Comparison of ENCODE assay signal across 9 cellular contexts in the genomic region with DNA sequence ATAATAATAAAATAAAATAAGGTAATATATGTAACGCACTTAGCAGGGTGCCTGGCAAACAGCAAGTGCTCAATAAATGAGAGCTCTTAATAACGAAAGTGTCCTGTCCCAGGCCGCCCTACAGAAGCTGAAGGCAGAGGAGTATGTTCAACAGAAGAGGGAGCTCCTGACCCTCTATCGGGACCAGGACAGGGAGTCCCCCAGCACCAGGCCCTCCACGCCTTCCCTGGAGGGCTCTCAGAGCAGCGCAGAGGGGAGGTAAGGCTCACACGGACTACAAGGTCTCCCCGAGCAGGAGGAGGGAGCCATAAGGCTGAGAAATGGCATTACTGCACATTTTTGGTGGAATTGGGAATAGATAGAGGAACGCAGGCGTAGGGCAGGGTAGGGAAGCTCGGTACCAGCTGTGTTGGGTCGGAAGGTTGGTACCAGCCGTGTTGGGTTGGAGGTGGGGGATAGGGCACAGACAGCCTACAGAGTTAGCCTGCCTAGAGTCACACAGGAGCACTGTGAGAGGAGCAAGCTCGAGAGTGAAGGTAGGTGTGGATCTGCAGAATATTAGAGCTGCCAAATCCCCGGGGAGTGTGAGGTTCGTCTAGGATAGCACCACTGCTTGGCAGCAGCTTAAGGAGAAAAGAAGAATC. TPM values are rescaled to one million over a fixed set of nuclear protein-coding genes. Genes with fewer than 3 reads are reported as not detected.
DNase-seq lines count a peak whose midpoint lies in the region; ATAC-seq, FAIRE-seq and TF ChIP-seq lines count a peak whose summit lies in the region.
"Had no signal": no experiment of that assay in that cellular context is flagged by ENCODE, and none has a peak within 500 bp of the region (broad histone marks: within the 10 kb centered on the region; RNA-seq: fewer than 3 reads in every experiment).

No MANE protein-coding gene starts in this region.

- no peaks in the 10 kb centered on the region for H4K20me1 ChIP-seq in HepG2 (ENCODE audit: insufficient read depth, low read length)

- no peaks in the 10 kb centered on the region for H3K79me2 ChIP-seq in HepG2 (ENCODE audit: insufficient read depth, low read length)

- TF ChIP-seq RAD21 in HepG2 (CRISPR knock-in tag; IDR thresholded peaks at IDR 0.05): peak; percentile 80

- TSS peak; percentile 11 for BruUV-seq in HepG2 (replicated peaks; lab: Mats Ljungman, UMichigan)

- TF ChIP-seq EP300 in HepG2 (IDR thresholded peaks at IDR 0.05; ENCODE audit: low read depth in 2 of 2, low read length in 2 of 2) (no peak), HepG2 (CRISPR knock-in tag; IDR thresholded peaks at IDR 0.05; ENCODE audit: borderline replicate concordance) (no peak)

- H3K4me2 ChIP-seq in HepG2 (ENCODE audit: low read depth, low read length): no peak overlapping the region

- H3K4me1 ChIP-seq in breast epithelium (peaks cover 13 to 16% of the 10 kb centered on the region in 2 donors), HepG2 (ENCODE audit: insufficient read depth, low read length) (peaks cover 41% of the 10 kb centered on the region), aorta (ENCODE audit: control insufficient read depth in 1 of 2, insufficient read depth in 2 of 2, low read length in 2 of 2) (no peaks in the 10 kb centered on the region)

- CTCF ChIA-PET in HepG2 (lab: Yijun Ruan, JAX; ENCODE audit: low intra/inter-chr PET ratio, low total read pairs): interaction anchor here (1.1 kb wide), 1 partner anchor 41 kb away, joined by 4 read pairs; no protein-coding TSS in a partner anchor

- peak; percentile 30 for FAIRE-seq in HepG2 (lab: Jason Lieb, UNC)

- H3K9ac ChIP-seq in HepG2 (ENCODE audit: insufficient read depth, low read depth, low read length): no peak overlapping the region

- no peak overlapping the region for H2AFZ ChIP-seq in HepG2 (ENCODE audit: low read length)

- WGBS in HepG2 (ENCODE audit: low lambda C conversion rate): 84% methylated on average over 16 of the region's 16 CpGs
- WGBS in aorta, 2 donors: 54% methylated on average over 16 of the region's 16 CpGs

- H3K36me3 ChIP-seq in breast epithelium: peaks cover 13% of the 10 kb centered on the region
- H3K36me3 ChIP-seq in HepG2 (replicated peaks in 1 of 2; ENCODE audit: control insufficient read depth in 1 of 2, insufficient read depth in 2 of 2, low read length in 2 of 2): peaks cover 15 to 23% of the 10 kb centered on the region in 2 experiments; a peak in 4 of 5 replicates
- H3K36me3 ChIP-seq in aorta (ENCODE audit: control insufficient read depth in 1 of 2, insufficient read depth in 2 of 2, low read length in 1 of 2): no peaks in the 10 kb centered on the region
- peaks cover 64% of the 10 kb centered on the region for H3K36me3 ChIP-seq in MG63

- TF ChIP-seq CTCF in NB4 (IDR thresholded peaks at IDR 0.05; ENCODE audit: low read depth, low read length) (peak; percentile 22), breast epithelium (IDR thresholded peaks at IDR 0.05) (peak in 2 of 3 donors; percentile 5 to 39), HepG2 (CRISPR knock-in tag; IDR thresholded peaks at IDR 0.05) (peak; percentile 71)

- no peak overlapping the region for H3K4me3 ChIP-seq in NB4 (ENCODE audit: low read depth, low read length)
- H3K4me3 ChIP-seq in breast epithelium: peak overlapping the region in 1 of 3 donors; percentile 24
- H3K4me3 ChIP-seq in HepG2 (replicated peaks in 1 of 3; ENCODE audit: insufficient read depth in 1 of 3, low read depth in 2 of 3, low read length in 3 of 3): no peak overlapping the region
- no peak overlapping the region for H3K4me3 ChIP-seq in aorta (ENCODE audit: low read length in 2 of 2)
- H3K4me3 ChIP-seq in MG63: no peak overlapping the region

- DNase-seq in Daoy (ENCODE audit: low read depth): peak; percentile 58
- DNase-seq in NB4 (ENCODE audit: low read depth): peak; percentile 82
- no peak for DNase-seq in breast epithelium (ENCODE audit: low spot score in 2 of 2)
- peak; percentile 65 for DNase-seq in HepG2 (ENCODE audit: low spot score)
- DNase-seq in aorta: peak in 1 of 2 donors; percentile 52
- no peak for DNase-seq in MG63
- no peak for DNase-seq in NK-92 treated with Interleukin-12 subunit alpha and Interleukin-12 subunit beta, amount 100 ng/mL, for 24 hours (lab: John Stamatoyannopoulos, UW)

- intact Hi-C loops in breast epithelium (cut with DNase I; ENCODE audit: low total_unique reads): no loop called here
- intact Hi-C loops in HepG2 (cut with micrococcal nuclease; ENCODE audit: unreplicated experiment): loop anchor here (1.0 kb wide), 2 partner anchors 9 to 41 kb away; no protein-coding TSS in a partner anchor
- intact Hi-C loops in aorta (cut with DNase I): loop anchor here (5.0 kb wide), 2 partner anchors 141 to 211 kb away; no protein-coding TSS in a partner anchor

- H3K27me3 ChIP-seq in breast epithelium (no peaks in the 10 kb centered on the region), HepG2 (ENCODE audit: control insufficient read depth in 1 of 2, insufficient read depth in 2 of 2, low read length in 2 of 2) (no peaks in the 10 kb centered on the region), aorta (ENCODE audit: control insufficient read depth in 1 of 2, insufficient read depth in 2 of 2, low read length in 1 of 2) (no peaks in the 10 kb centered on the region), MG63 (no peaks in the 10 kb centered on the region)

- POLR2A ChIA-PET in HepG2 (lab: Yijun Ruan, JAX): interaction anchor here (1.0 to 4.2 kb wide), 13 partner anchors 9 to 139 kb away, joined by 3 to 82 read pairs (median 7); partner anchors contain the start of genes LTBR, SCNN1A and TNFRSF1A

- H3K9me3 ChIP-seq in breast epithelium (no peaks in the 10 kb centered on the region), HepG2 (ENCODE audit: low read length) (no peaks in the 10 kb centered on the region), aorta (ENCODE audit: control insufficient read depth, low read length) (no peaks in the 10 kb centered on the region), MG63 (no peaks in the 10 kb centered on the region)

- TF ChIP-seq POLR2A in NB4 (IDR thresholded peaks at IDR 0.05; ENCODE audit: extremely low read depth, insufficient read length) (no peak), breast epithelium (IDR thresholded peaks at IDR 0.05) (no peak), HepG2 (IDR thresholded peaks at IDR 0.05; ENCODE audit: insufficient read depth in 1 of 2, low read depth in 2 of 2, low read length in 2 of 2) (peak in 1 of 2 experiments; percentile 52; a peak in 1 of 4 replicates)

- H3K27ac ChIP-seq in breast epithelium (peak overlapping the region; percentile 56 to 82), HepG2 (ENCODE audit: extremely low read length, insufficient read depth, low read length) (peak overlapping the region; percentile 1), aorta (ENCODE audit: low read depth in 1 of 2, low read length in 2 of 2) (peak overlapping the region in 1 of 2 donors; percentile 11)

- in situ Hi-C loops in HepG2 (cut with HindIII; ENCODE audit: extremely low pct_ligation_motif_present, low pct_unique_long_range_greater_than_20kb): no loop called here

- peak; percentile 66 for ATAC-seq in HepG2
- peak; percentile 53 for ATAC-seq in aorta (ENCODE audit: low FRiP score)
- no peak for ATAC-seq in GM21447 (IDR thresholded peaks at IDR 0.05; ENCODE audit: unreplicated experiment)

RNA-seq across cellular contexts. Expression of gene TNFRSF1A, which starts 15.4 kb away (rescaled TPM):
- 111 and 125 TPM in 2 replicates for total RNA-seq in Daoy (2014; rRNA removed; shearing (Covaris generic))
- total RNA-seq in breast epithelium (100 to 1,000 TPM; 232 to 256 (median 238) TPM), HepG2 (2016; rRNA removed; fragmentation: Illumina TruSeq; extraction: Trizol) (21.9 and 41.5 TPM in 2 replicates), aorta (100 to 1,000 TPM; 190 to 236 TPM)
- total RNA-seq in HepG2 (2016; cell fraction: cytosol; rRNA removed; fragmentation: Illumina TruSeq; extraction: Trizol; ENCODE audit: low read depth): 16.3 and 18.0 TPM in 2 replicates
- 28.8 and 36.5 TPM in 2 replicates for total RNA-seq in HepG2 (2016; cell fraction: insoluble cytoplasmic fraction; rRNA removed; fragmentation: Illumina TruSeq; extraction: Trizol)
- 19.8 and 22.3 TPM in 2 replicates for total RNA-seq in HepG2 (2016; cell fraction: membrane; rRNA removed; fragmentation: Illumina TruSeq; extraction: Trizol)
- 36.8 and 40.7 TPM in 2 replicates for total RNA-seq in HepG2 (2016; cell fraction: nucleus; rRNA removed; fragmentation: Illumina TruSeq; extraction: Trizol)
- polyA plus RNA-seq in HepG2 (2011; rRNA removed) (41.4 and 61.2 TPM in 2 replicates), aorta (100 to 1,000 TPM in 1 of 2 donors, 10 to 100 TPM in 1; 36.9 to 112 TPM)
- polyA plus RNA-seq in HepG2 (2011; cell fraction: cytosol; rRNA removed): 53.0 and 53.4 TPM in 2 replicates
- polyA plus RNA-seq in HepG2 (2011; cell fraction: nucleus; rRNA removed): 67.2 and 67.4 TPM in 2 replicates
- 40.9 and 56.2 TPM in 2 replicates for polyA plus RNA-seq in HepG2 (2012)
- polyA plus RNA-seq in HepG2 (2016; cell fraction: cytosol; fragmentation: Illumina TruSeq; extraction: Trizol; ENCODE audit: low read depth): 5.2 and 6.8 TPM in 2 replicates
- 31.8 and 38.4 TPM in 2 replicates for polyA plus RNA-seq in HepG2 (2016; cell fraction: insoluble cytoplasmic fraction; fragmentation: Illumina TruSeq; extraction: Trizol; ENCODE audit: low read depth)
- 14.3 and 15.5 TPM in 2 replicates for polyA plus RNA-seq in HepG2 (2016; cell fraction: membrane; fragmentation: Illumina TruSeq; extraction: Trizol; ENCODE audit: low read depth)
- 75.7 and 99.5 TPM in 2 replicates for polyA plus RNA-seq in HepG2 (2016; cell fraction: nucleus; fragmentation: Illumina TruSeq; extraction: Trizol; ENCODE audit: insufficient read depth, low read depth)
- 88.8 and 131 TPM in 2 replicates for polyA minus RNA-seq in HepG2 (2011; rRNA and poly(A)+ RNA removed; ENCODE audit: low replicate concordance)
- polyA minus RNA-seq in HepG2 (2011; cell fraction: cytosol; rRNA and poly(A)+ RNA removed): 52.9 and 68.3 TPM in 2 replicates
- 54.3 and 80.4 TPM in 2 replicates for polyA minus RNA-seq in HepG2 (2011; cell fraction: nucleus; rRNA and poly(A)+ RNA removed)
- total RNA-seq in MG63 (2014; rRNA removed; shearing (Covaris generic); ENCODE audit: low replicate concordance): 181 and 208 TPM in 2 replicates

RNA-seq across cellular contexts. Expression of gene PLEKHG6, which starts 16.0 kb away (rescaled TPM):
- total RNA-seq in Daoy (2014; rRNA removed; shearing (Covaris generic)): 0.15 TPM in 1 of 2 replicates, not detected in the other
- total RNA-seq in breast epithelium: 10 to 100 TPM; 11.9 to 43.6 (median 42.4) TPM
- 13.1 and 18.9 TPM in 2 replicates for total RNA-seq in HepG2 (2016; rRNA removed; fragmentation: Illumina TruSeq; extraction: Trizol)
- 11.1 and 14.7 TPM in 2 replicates for total RNA-seq in HepG2 (2016; cell fraction: cytosol; rRNA removed; fragmentation: Illumina TruSeq; extraction: Trizol; ENCODE audit: low read depth)
- total RNA-seq in HepG2 (2016; cell fraction: insoluble cytoplasmic fraction; rRNA removed; fragmentation: Illumina TruSeq; extraction: Trizol): 15.0 and 16.9 TPM in 2 replicates
- 23.7 TPM in 2 replicates for total RNA-seq in HepG2 (2016; cell fraction: membrane; rRNA removed; fragmentation: Illumina TruSeq; extraction: Trizol)
- 15.6 and 19.7 TPM in 2 replicates for total RNA-seq in HepG2 (2016; cell fraction: nucleus; rRNA removed; fragmentation: Illumina TruSeq; extraction: Trizol)
- polyA plus RNA-seq in HepG2 (2011; rRNA removed): 17.0 and 26.8 TPM in 2 replicates
- polyA plus RNA-seq in HepG2 (2011; cell fraction: cytosol; rRNA removed): 12.8 and 29.8 TPM in 2 replicates
- polyA plus RNA-seq in HepG2 (2011; cell fraction: nucleus; rRNA removed): 20.1 and 50.9 TPM in 2 replicates
- 16.4 and 22.2 TPM in 2 replicates for polyA plus RNA-seq in HepG2 (2012)
- 16.0 and 16.1 TPM in 2 replicates for polyA plus RNA-seq in HepG2 (2016; cell fraction: cytosol; fragmentation: Illumina TruSeq; extraction: Trizol; ENCODE audit: low read depth)
- polyA plus RNA-seq in HepG2 (2016; cell fraction: insoluble cytoplasmic fraction; fragmentation: Illumina TruSeq; extraction: Trizol; ENCODE audit: low read depth): 15.2 and 21.6 TPM in 2 replicates
- 20.3 and 26.3 TPM in 2 replicates for polyA plus RNA-seq in HepG2 (2016; cell fraction: membrane; fragmentation: Illumina TruSeq; extraction: Trizol; ENCODE audit: low read depth)
- polyA plus RNA-seq in HepG2 (2016; cell fraction: nucleus; fragmentation: Illumina TruSeq; extraction: Trizol; ENCODE audit: insufficient read depth, low read depth): 28.0 and 30.9 TPM in 2 replicates
- 0.70 and 23.3 TPM in 2 replicates for polyA minus RNA-seq in HepG2 (2011; rRNA and poly(A)+ RNA removed; ENCODE audit: low replicate concordance)
- 8.8 and 12.8 TPM in 2 replicates for polyA minus RNA-seq in HepG2 (2011; cell fraction: cytosol; rRNA and poly(A)+ RNA removed)
- 13.3 and 16.5 TPM in 2 replicates for polyA minus RNA-seq in HepG2 (2011; cell fraction: nucleus; rRNA and poly(A)+ RNA removed)
- total RNA-seq in aorta: 1 to 10 TPM in 1 of 2 donors, under 1 TPM in 1; 0.88 to 1.5 TPM
- polyA plus RNA-seq in aorta: 10 to 100 TPM in 1 of 2 donors, under 1 TPM in 1; 0.15 to 90.3 TPM
- total RNA-seq in MG63 (2014; rRNA removed; shearing (Covaris generic); ENCODE audit: low replicate concordance): not detected in 2 replicates
- polyA plus RNA-seq: neural cell had no signal

RNA-seq across cellular contexts. Expression of gene SCNN1A, which starts 48.9 kb away (rescaled TPM):
- total RNA-seq in Daoy (2014; rRNA removed; shearing (Covaris generic)): 0.23 TPM in 1 of 2 replicates, not detected in the other
- total RNA-seq in breast epithelium (100 to 1,000 TPM in 1 of 3 donors, 10 to 100 TPM in 1, 1 to 10 TPM in 1; 1.3 to 175 (median 93.7) TPM), HepG2 (2016; rRNA removed; fragmentation: Illumina TruSeq; extraction: Trizol) (0.63 and 1.5 TPM in 2 replicates), aorta (1 to 10 TPM; 1.5 to 2.4 TPM)
- total RNA-seq in HepG2 (2016; cell fraction: cytosol; rRNA removed; fragmentation: Illumina TruSeq; extraction: Trizol; ENCODE audit: low read depth): 0.71 and 1.2 TPM in 2 replicates
- 0.71 and 1.6 TPM in 2 replicates for total RNA-seq in HepG2 (2016; cell fraction: insoluble cytoplasmic fraction; rRNA removed; fragmentation: Illumina TruSeq; extraction: Trizol)
- 0.72 and 0.87 TPM in 2 replicates for total RNA-seq in HepG2 (2016; cell fraction: membrane; rRNA removed; fragmentation: Illumina TruSeq; extraction: Trizol)
- 1.8 and 5.0 TPM in 2 replicates for total RNA-seq in HepG2 (2016; cell fraction: nucleus; rRNA removed; fragmentation: Illumina TruSeq; extraction: Trizol)
- polyA plus RNA-seq in HepG2 (2011; rRNA removed) (14.6 and 32.8 TPM in 2 replicates), aorta (1 to 10 TPM in 1 of 2 donors, under 1 TPM in 1; 0.61 to 1.5 TPM)
- polyA plus RNA-seq in HepG2 (2011; cell fraction: cytosol; rRNA removed): 6.1 and 12.5 TPM in 2 replicates
- polyA plus RNA-seq in HepG2 (2011; cell fraction: nucleus; rRNA removed): 24.9 and 39.4 TPM in 2 replicates
- 17.5 and 19.3 TPM in 2 replicates for polyA plus RNA-seq in HepG2 (2012)
- 0.22 and 0.41 TPM in 2 replicates for polyA plus RNA-seq in HepG2 (2016; cell fraction: cytosol; fragmentation: Illumina TruSeq; extraction: Trizol; ENCODE audit: low read depth)
- polyA plus RNA-seq in HepG2 (2016; cell fraction: insoluble cytoplasmic fraction; fragmentation: Illumina TruSeq; extraction: Trizol; ENCODE audit: low read depth): 1.0 and 1.6 TPM in 2 replicates
- polyA plus RNA-seq in HepG2 (2016; cell fraction: membrane; fragmentation: Illumina TruSeq; extraction: Trizol; ENCODE audit: low read depth): 0.66 and 1.1 TPM in 2 replicates
- polyA plus RNA-seq in HepG2 (2016; cell fraction: nucleus; fragmentation: Illumina TruSeq; extraction: Trizol; ENCODE audit: insufficient read depth, low read depth): 4.0 and 5.1 TPM in 2 replicates
- polyA minus RNA-seq in HepG2 (2011; rRNA and poly(A)+ RNA removed; ENCODE audit: low replicate concordance): 9.5 and 30.0 TPM in 2 replicates
- polyA minus RNA-seq in HepG2 (2011; cell fraction: cytosol; rRNA and poly(A)+ RNA removed): 5.9 and 14.3 TPM in 2 replicates
- polyA minus RNA-seq in HepG2 (2011; cell fraction: nucleus; rRNA and poly(A)+ RNA removed): 10.9 and 24.2 TPM in 2 replicates
- 0.07 and 0.66 TPM in 2 replicates for total RNA-seq in MG63 (2014; rRNA removed; shearing (Covaris generic); ENCODE audit: low replicate concordance)
- polyA plus RNA-seq: neural cell had no signal

RNA-seq across cellular contexts. Expression of gene LTBR, which starts 57.5 kb away (rescaled TPM):
- 29.8 and 49.0 TPM in 2 replicates for total RNA-seq in Daoy (2014; rRNA removed; shearing (Covaris generic))
- total RNA-seq in breast epithelium (100 to 1,000 TPM in 2 of 3 donors, 10 to 100 TPM in 1; 90.1 to 115 (median 108) TPM), HepG2 (2016; rRNA removed; fragmentation: Illumina TruSeq; extraction: Trizol) (12.1 and 34.8 TPM in 2 replicates), aorta (100 to 1,000 TPM in 1 of 2 donors, 10 to 100 TPM in 1; 83.1 to 103 TPM)
- total RNA-seq in HepG2 (2016; cell fraction: cytosol; rRNA removed; fragmentation: Illumina TruSeq; extraction: Trizol; ENCODE audit: low read depth): 24.4 and 24.5 TPM in 2 replicates
- total RNA-seq in HepG2 (2016; cell fraction: insoluble cytoplasmic fraction; rRNA removed; fragmentation: Illumina TruSeq; extraction: Trizol): 11.6 and 40.0 TPM in 2 replicates
- 34.7 and 35.3 TPM in 2 replicates for total RNA-seq in HepG2 (2016; cell fraction: membrane; rRNA removed; fragmentation: Illumina TruSeq; extraction: Trizol)
- total RNA-seq in HepG2 (2016; cell fraction: nucleus; rRNA removed; fragmentation: Illumina TruSeq; extraction: Trizol): 39.7 and 43.6 TPM in 2 replicates
- polyA plus RNA-seq in HepG2 (2011; rRNA removed) (31.4 and 39.0 TPM in 2 replicates), aorta (10 to 100 TPM; 20.5 to 87.8 TPM)
- polyA plus RNA-seq in HepG2 (2011; cell fraction: cytosol; rRNA removed): 23.7 and 29.3 TPM in 2 replicates
- polyA plus RNA-seq in HepG2 (2011; cell fraction: nucleus; rRNA removed): 82.9 and 92.1 TPM in 2 replicates
- polyA plus RNA-seq in HepG2 (2012): 25.8 and 37.8 TPM in 2 replicates
- polyA plus RNA-seq in HepG2 (2016; cell fraction: cytosol; fragmentation: Illumina TruSeq; extraction: Trizol; ENCODE audit: low read depth): 19.3 and 21.0 TPM in 2 replicates
- polyA plus RNA-seq in HepG2 (2016; cell fraction: insoluble cytoplasmic fraction; fragmentation: Illumina TruSeq; extraction: Trizol; ENCODE audit: low read depth): 16.0 and 16.4 TPM in 2 replicates
- polyA plus RNA-seq in HepG2 (2016; cell fraction: membrane; fragmentation: Illumina TruSeq; extraction: Trizol; ENCODE audit: low read depth): 27.4 and 28.3 TPM in 2 replicates
- 117 and 123 TPM in 2 replicates for polyA plus RNA-seq in HepG2 (2016; cell fraction: nucleus; fragmentation: Illumina TruSeq; extraction: Trizol; ENCODE audit: insufficient read depth, low read depth)
- 16.2 and 29.7 TPM in 2 replicates for polyA minus RNA-seq in HepG2 (2011; rRNA and poly(A)+ RNA removed; ENCODE audit: low replicate concordance)
- polyA minus RNA-seq in HepG2 (2011; cell fraction: cytosol; rRNA and poly(A)+ RNA removed): 11.5 and 14.0 TPM in 2 replicates
- polyA minus RNA-seq in HepG2 (2011; cell fraction: nucleus; rRNA and poly(A)+ RNA removed): 22.4 and 34.2 TPM in 2 replicates
- total RNA-seq in MG63 (2014; rRNA removed; shearing (Covaris generic); ENCODE audit: low replicate concordance): 35.0 and 61.5 TPM in 2 replicates
- polyA plus RNA-seq: neural cell had no signal

Comparison
In these comparisons a context has a peak if more than half of its experiments do, and no peak if none do; other contexts are left out.
1. DNase-seq: peak in Daoy (single experiment), NB4 (single experiment) and HepG2 (single experiment); none in breast epithelium (0 of 2), MG63 (single experiment) and NK-92 treated with Interleukin-12 subunit alpha and Interleukin-12 subunit beta, amount 100 ng/mL, for 24 hours (single experiment).
2. Peak in every context shown above with its lines, with median percentiles within 50 percentile points of each other: CTCF ChIP-seq.